8 cellular contexts compared by ENCODE assay signal in genomic region chr2:120441744-120442471, GRCh38.
DNase-seq lines count a peak whose midpoint lies in the region; TF ChIP-seq lines count a peak whose summit lies in the region.

No MANE protein-coding gene starts in this region.

- no peaks in the 10 kb centered on the region for H3K27me3 Mint-ChIP-seq in Caco-2 (ENCODE audit: insufficient read depth, unreplicated experiment)

- peak in 1 of 2 experiments; percentile 37 for TF ChIP-seq CTCF in Caco-2 (IDR thresholded peaks at IDR 0.05; ENCODE audit: insufficient read depth in 1 of 2, low read depth in 1 of 2, low read length in 1 of 2, severe bottlenecking in 1 of 2, unreplicated experiment in 1 of 2)
- no peak for TF ChIP-seq CTCF in epithelial cell of proximal tubule (conservative IDR thresholded peaks at IDR 0.05; ENCODE audit: low read depth, low read length)

- no peaks in the 10 kb centered on the region for H3K9me3 Mint-ChIP-seq in Caco-2 (ENCODE audit: unreplicated experiment)

- H3K9me3 ChIP-seq in Caco-2: no peaks in the 10 kb centered on the region
- H3K9me3 ChIP-seq in mucosa of rectum (ENCODE audit: control insufficient read depth in 2 of 2, low read length in 2 of 2): no peaks in the 10 kb centered on the region

- H3K4me1 Mint-ChIP-seq in Caco-2 (ENCODE audit: low read depth, unreplicated experiment): peaks cover 30% of the 10 kb centered on the region

- DNase-seq in Caco-2 (peak; percentile 67 to 74), NCI-H345 treated with DMSO at 0.1 percent for 48 hours (lab: John Stamatoyannopoulos, UW; ENCODE audit: unreplicated experiment) (peak; percentile 76), epithelial cell of proximal tubule (ENCODE audit: low read depth) (no peak), GDM1 (lab: John Stamatoyannopoulos, UW) (no peak), T-helper 9 cell (no peak), LoVo (ENCODE audit: low spot score) (no peak), cerebellar nuclear complex (lab: John Stamatoyannopoulos, UW) (no peak)

- H3K36me3 ChIP-seq in Caco-2 (ENCODE audit: control insufficient read depth, insufficient read depth, low read length) (no peaks in the 10 kb centered on the region), mucosa of rectum (ENCODE audit: control insufficient read depth in 2 of 2, insufficient read depth in 2 of 2, low read length in 2 of 2) (no peaks in the 10 kb centered on the region)

- POLR2A ChIA-PET in Caco-2 (lab: Charles Lee): no interaction called here

- no peak overlapping the region for H3K27ac ChIP-seq in mucosa of rectum (ENCODE audit: low read depth in 2 of 2, low read length in 2 of 2)

- H3K27me3 ChIP-seq in Caco-2 (replicated peaks; ENCODE audit: control insufficient read depth, insufficient read depth, low read length) (no peaks in the 10 kb centered on the region), mucosa of rectum (ENCODE audit: control insufficient read depth in 2 of 2, insufficient read depth in 2 of 2, low read length in 2 of 2) (peaks cover 21 to 25% of the 10 kb centered on the region in 2 donors)

- intact Hi-C loops in Caco-2 (cut with micrococcal nuclease; ENCODE audit: unreplicated experiment): loop anchor here (1.0 to 2.0 kb wide), 2 partner anchors 15 to 43 kb away; no protein-coding TSS in a partner anchor

- no TSS peak for BruUV-seq in Caco-2 (replicated peaks; lab: Mats Ljungman, UMichigan)

- H3K4me3 ChIP-seq in Caco-2 (ENCODE audit: low read depth, low read length) (peak overlapping the region; percentile 61), epithelial cell of proximal tubule (ENCODE audit: low read depth, low read length) (peak overlapping the region; percentile 24), mucosa of rectum (ENCODE audit: low read length in 2 of 2) (peak overlapping the region; percentile 36 to 63)

- peak overlapping the region; percentile 51 for H3K27ac Mint-ChIP-seq in Caco-2 (ENCODE audit: unreplicated experiment)

- H3K4me1 ChIP-seq in Caco-2 (peaks cover 13% of the 10 kb centered on the region), mucosa of rectum (ENCODE audit: control insufficient read depth in 2 of 2, insufficient read depth in 2 of 2, low read length in 2 of 2) (peaks cover 9 to 10% of the 10 kb centered on the region in 2 donors)

- CTCF ChIA-PET in Caco-2 (lab: Charles Lee): interaction anchor here (0.6 to 1.8 kb wide), 5 partner anchors 24 to 269 kb away, joined by 3 to 6 read pairs (median 5); no protein-coding TSS in a partner anchor

- no peaks in the 10 kb centered on the region for H3K36me3 Mint-ChIP-seq in Caco-2 (ENCODE audit: insufficient read depth, unreplicated experiment)

- H3K4me3 Mint-ChIP-seq in Caco-2 (ENCODE audit: unreplicated experiment): peak overlapping the region; percentile 79

- H3K9ac ChIP-seq in mucosa of rectum (ENCODE audit: low read depth in 1 of 2, low read length in 2 of 2): no peak overlapping the region

Comparison
In these comparisons a context has a peak if more than half of its experiments do, and no peak if none do; other contexts are left out.
1. DNase-seq: peak in Caco-2 (2 of 2) and NCI-H345 treated with DMSO at 0.1 percent for 48 hours (single experiment); none in epithelial cell of proximal tubule (single experiment), GDM1 (single experiment), T-helper 9 cell (single experiment), LoVo (single experiment) and cerebellar nuclear complex (0 of 2).
2. Peak in every context shown above with its lines, with median percentiles within 50 percentile points of each other: H3K4me3 ChIP-seq.